Comparison of ENCODE assay signal across 8 cellular contexts in the genomic region with DNA sequence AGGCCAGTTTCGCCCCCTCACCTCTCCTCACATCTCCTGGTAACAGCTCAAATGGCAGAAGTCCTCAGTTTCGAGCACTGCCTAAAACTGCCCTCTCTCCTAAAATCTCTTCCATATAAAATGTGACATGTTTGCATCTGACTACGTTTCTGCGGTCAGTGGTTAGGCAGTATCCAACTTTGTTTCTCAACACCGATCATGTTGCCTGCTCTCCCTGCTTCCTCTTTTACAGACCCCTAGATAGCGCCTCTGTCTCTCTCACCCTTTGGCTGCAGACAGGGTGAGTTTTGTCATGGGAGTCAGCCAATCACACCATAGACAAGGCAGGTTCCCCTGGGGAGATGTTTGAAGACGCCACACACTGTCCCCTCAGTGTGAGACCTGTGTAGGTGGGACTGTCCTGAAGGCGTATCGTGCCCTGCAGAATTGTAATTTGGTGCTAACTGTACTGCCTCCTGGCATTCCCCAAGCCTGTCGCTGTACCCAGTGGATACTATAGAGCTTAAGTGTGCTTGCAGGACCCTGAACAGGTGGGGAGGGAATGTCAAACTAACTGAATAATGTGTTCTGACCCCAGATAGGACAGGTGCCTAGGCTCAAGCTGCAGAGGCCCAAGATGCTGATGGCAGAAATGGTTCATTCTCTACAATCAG.
DNase-seq lines count a peak whose midpoint lies in the region; ATAC-seq and TF ChIP-seq lines count a peak whose summit lies in the region.

No MANE protein-coding gene starts in this region.

- H3K9me3 Mint-ChIP-seq in stimulated activated naive B cell treated with anti-CD40 and anti-IgM and Interleukin-4, amounts not matched to agents 10 μg/mL and 1 μg/mL and 100 μg/mL, for 72 hours = no peaks in the 10 kb centered on the region

- peak overlapping the region; percentile 82 for H3K4me3 ChIP-seq in AG10803 (ENCODE audit: low read length)

- H3K36me3 Mint-ChIP-seq in stimulated activated naive B cell treated with anti-CD40 and anti-IgM and Interleukin-4, amounts not matched to agents 10 μg/mL and 1 μg/mL and 100 μg/mL, for 72 hours = peaks cover 5 to 13% of the 10 kb centered on the region in 2 donors

- peak overlapping the region; percentile 83 for H3K27ac Mint-ChIP-seq in stimulated activated naive B cell treated with anti-CD40 and anti-IgM and Interleukin-4, amounts not matched to agents 10 μg/mL and 1 μg/mL and 100 μg/mL, for 72 hours

- ATAC-seq in GM19328 (IDR thresholded peaks at IDR 0.05; ENCODE audit: unreplicated experiment) (peak; percentile 47), HG03442 (IDR thresholded peaks at IDR 0.05; ENCODE audit: unreplicated experiment) (peak; percentile 59)
- ATAC-seq in stimulated activated naive B cell treated with anti-CD40 and anti-IgM and Interleukin-4, amounts not matched to agents 10 μg/mL and 1 μg/mL and 100 μg/mL, for 72 hours (replicated peaks) = peak; percentile 78 to 80

- peaks cover 13 to 22% of the 10 kb centered on the region in 2 donors for H3K4me1 Mint-ChIP-seq in stimulated activated naive B cell treated with anti-CD40 and anti-IgM and Interleukin-4, amounts not matched to agents 10 μg/mL and 1 μg/mL and 100 μg/mL, for 72 hours

- TF ChIP-seq CTCF in AG10803 (conservative IDR thresholded peaks at IDR 0.05; ENCODE audit: low read length) = no peak

- H3K4me3 Mint-ChIP-seq in stimulated activated naive B cell treated with anti-CD40 and anti-IgM and Interleukin-4, amounts not matched to agents 10 μg/mL and 1 μg/mL and 100 μg/mL, for 72 hours = peak overlapping the region; percentile 78 to 88

- no peaks in the 10 kb centered on the region for H3K27me3 Mint-ChIP-seq in stimulated activated naive B cell treated with anti-CD40 and anti-IgM and Interleukin-4, amounts not matched to agents 10 μg/mL and 1 μg/mL and 100 μg/mL, for 72 hours

- DNase-seq in AG10803 (ENCODE audit: low read depth) = peak; percentile 51
- peak; percentile 51 for DNase-seq in amniotic epithelial cell (ENCODE audit: low read depth)
- peak; percentile 19 for DNase-seq in iPS-NIHi11 (ENCODE audit: low spot score)
- DNase-seq in stimulated activated naive B cell treated with anti-CD40 and anti-IgM and Interleukin-4, amounts not matched to agents 10 μg/mL and 1 μg/mL and 100 μg/mL, for 72 hours = peak; percentile 37
- DNase-seq in activated gamma-delta T cell (lab: John Stamatoyannopoulos, UW) = no peak
- no peak for DNase-seq in NCI-H510A (lab: John Stamatoyannopoulos, UW)

Comparison
In these comparisons a context has a peak if more than half of its experiments do, and no peak if none do; other contexts are left out.
1. DNase-seq: peak in AG10803 (single experiment), amniotic epithelial cell (single experiment), iPS-NIHi11 (single experiment) and stimulated activated naive B cell treated with anti-CD40 and anti-IgM and Interleukin-4, amounts not matched to agents 10 μg/mL and 1 μg/mL and 100 μg/mL, for 72 hours (single experiment); none in activated gamma-delta T cell (single experiment) and NCI-H510A (single experiment).
2. Peak in every context shown above with its lines, with median percentiles within 50 percentile points of each other: ATAC-seq.